Comparison of ENCODE assay signal across 8 cellular contexts in genomic region chr2:231671617-231672350, GRCh38. TPM values are rescaled to one million over a fixed set of nuclear protein-coding genes. Genes with fewer than 3 reads are reported as not detected.
A peak's percentile ranks its signal among the peaks of the same experiment; 100 is the strongest.
DNase-seq lines count a peak whose midpoint lies in the region; ATAC-seq and TF ChIP-seq lines count a peak whose summit lies in the region.

No MANE protein-coding gene starts in this region.

- peak overlapping the region; percentile 98 for H3K27ac Mint-ChIP-seq in glutamatergic neuron (ENCODE audit: unreplicated experiment)

- TF ChIP-seq CTCF in cardiac muscle cell (IDR thresholded peaks at IDR 0.05; ENCODE audit: low read depth, low read length): no peak
- no peak for TF ChIP-seq CTCF in glutamatergic neuron (IDR thresholded peaks at IDR 0.05; ENCODE audit: partially characterized antibody, unreplicated experiment)
- no peak for TF ChIP-seq CTCF in transverse colon (IDR thresholded peaks at IDR 0.05)

- H3K4me3 ChIP-seq in cardiac muscle cell (no peak overlapping the region), transverse colon (no peak overlapping the region)
- H3K4me3 ChIP-seq in effector memory CD4-positive, alpha-beta T cell (ENCODE audit: insufficient read depth, low read depth, low read length, poor library complexity, severe bottlenecking): no peak overlapping the region

- H3K9me3 Mint-ChIP-seq in glutamatergic neuron (ENCODE audit: unreplicated experiment): peaks cover 14% of the 10 kb centered on the region

- in situ Hi-C loops in transverse colon (cut with MboI; ENCODE audit: low pct_ligation_motif_present in 1 of 4, low pct_unique_long_range_greater_than_20kb in 1 of 4, low sequenced_read_pairs in 3 of 4): loop anchor here in 2 of 4 donors (5.0 to 10.0 kb wide), 2 partner anchors 57 to 59 kb away; no protein-coding TSS in a partner anchor

- TF ChIP-seq POLR2A in transverse colon (IDR thresholded peaks at IDR 0.05): peak; percentile 61

- TF ChIP-seq EP300 in transverse colon (IDR thresholded peaks at IDR 0.05; ENCODE audit: low read depth): no peak

- 58% methylated on average over 18 of the region's 19 CpGs; no CpG with 5 or more reads in 1 of the 2 donors for WGBS in transverse colon (ENCODE audit: low coverage in 1 of 2), 2 donors

- no peaks in the 10 kb centered on the region for H3K9me3 ChIP-seq in cardiac muscle cell (ENCODE audit: low read depth)
- no peaks in the 10 kb centered on the region for H3K9me3 ChIP-seq in transverse colon
- H3K9me3 ChIP-seq in effector memory CD4-positive, alpha-beta T cell (ENCODE audit: control insufficient read depth, low read length): no peaks in the 10 kb centered on the region

- H3K4me3 Mint-ChIP-seq in glutamatergic neuron (ENCODE audit: unreplicated experiment): peak overlapping the region; percentile 57

- H3K36me3 ChIP-seq in cardiac muscle cell (no peaks in the 10 kb centered on the region), transverse colon (no peaks in the 10 kb centered on the region)
- H3K36me3 ChIP-seq in effector memory CD4-positive, alpha-beta T cell (ENCODE audit: control insufficient read depth, insufficient read depth, low read length): no peaks in the 10 kb centered on the region

- peak overlapping the region; percentile 74 for H3K27ac ChIP-seq in cardiac muscle cell
- peak overlapping the region; percentile 96 to 100 (median 98) for H3K27ac ChIP-seq in transverse colon
- no peak overlapping the region for H3K27ac ChIP-seq in effector memory CD4-positive, alpha-beta T cell (ENCODE audit: insufficient read depth, low read length, poor library complexity, severe bottlenecking)

- H3K27me3 ChIP-seq in cardiac muscle cell (no peaks in the 10 kb centered on the region), transverse colon (no peaks in the 10 kb centered on the region)
- no peaks in the 10 kb centered on the region for H3K27me3 ChIP-seq in effector memory CD4-positive, alpha-beta T cell (replicated peaks; ENCODE audit: control insufficient read depth, insufficient read depth, low read length, poor library complexity, severe bottlenecking)

- H3K36me3 Mint-ChIP-seq in glutamatergic neuron (ENCODE audit: unreplicated experiment): no peaks in the 10 kb centered on the region

- DNase-seq in cardiac muscle cell (ENCODE audit: low read depth in 1 of 2, low spot score in 1 of 2) (no peak), left ventricle myocardium superior (no peak), glutamatergic neuron (peak; percentile 53), transverse colon (peak; percentile 81)
- no peak for DNase-seq in activated T-cell treated with anti-CD3 and anti-CD28 coated beads, Interleukin-2, amount 50 U/mL, for 48 hours
- DNase-seq in effector memory CD4-positive, alpha-beta T cell: no peak

- H3K27me3 Mint-ChIP-seq in glutamatergic neuron (ENCODE audit: unreplicated experiment): peaks cover 19% of the 10 kb centered on the region

- H3K4me1 Mint-ChIP-seq in glutamatergic neuron (ENCODE audit: low read depth, unreplicated experiment): peaks cover 38% of the 10 kb centered on the region

- intact Hi-C loops in left ventricle myocardium superior (cut with micrococcal nuclease) (no loop called here), transverse colon (cut with DNase I; ENCODE audit: low total_unique reads) (loop anchor here (2.0 kb wide), 1 partner anchor 59 kb away; no protein-coding TSS in a partner anchor)

- H3K4me1 ChIP-seq in cardiac muscle cell (ENCODE audit: low read depth): peaks cover 51% of the 10 kb centered on the region
- H3K4me1 ChIP-seq in transverse colon: peaks cover 58 to 78% (median 74%) of the 10 kb centered on the region in 4 donors
- no peaks in the 10 kb centered on the region for H3K4me1 ChIP-seq in effector memory CD4-positive, alpha-beta T cell (ENCODE audit: control insufficient read depth, insufficient read depth, low read length, poor library complexity, severe bottlenecking)

- ATAC-seq in left ventricle myocardium superior (no peak), HG03439 (IDR thresholded peaks at IDR 0.05; ENCODE audit: unreplicated experiment) (peak; percentile 42), HG02973 (IDR thresholded peaks at IDR 0.05; ENCODE audit: unreplicated experiment) (no peak)

RNA-seq across cellular contexts. Expression of gene PTMA, which starts 36.5 kb away (rescaled TPM):
- total RNA-seq in cardiac muscle cell: 638 and 737 TPM in 2 replicates
- polyA plus RNA-seq in cardiac muscle cell: 750 and 774 TPM in 2 replicates
- total RNA-seq in left ventricle myocardium superior: 207 TPM
- total RNA-seq in glutamatergic neuron (ENCODE audit: unreplicated experiment): 948 TPM
- total RNA-seq in transverse colon: 1,000 to 10,000 TPM in 1 of 4 donors, 100 to 1,000 TPM in 3; 478 to 1,487 (median 685) TPM

Comparison
In these comparisons a context has a peak if more than half of its experiments do, and no peak if none do; other contexts are left out.
1. DNase-seq: peak in glutamatergic neuron (single experiment) and transverse colon (single experiment); none in cardiac muscle cell (0 of 2), left ventricle myocardium superior (single experiment), activated T-cell treated with anti-CD3 and anti-CD28 coated beads, Interleukin-2, amount 50 U/mL, for 48 hours (0 of 2) and effector memory CD4-positive, alpha-beta T cell (0 of 3).